ENCODE assay signal across 22 cellular contexts in genomic region chr1:227902641-227902990, GRCh38. TPM values are rescaled to one million over a fixed set of nuclear protein-coding genes. Genes with fewer than 3 reads are reported as not detected.
DNase-seq lines count a peak whose midpoint lies in the region; ATAC-seq and TF ChIP-seq lines count a peak whose summit lies in the region.
"Had no signal": no experiment of that assay in that cellular context is flagged by ENCODE, and none has a peak within 500 bp of the region (broad histone marks: within the 10 kb centered on the region; RNA-seq: fewer than 3 reads in every experiment).

No MANE protein-coding gene starts in this region.

- no peak overlapping the region for H3K27ac ChIP-seq in neuronal stem cell (replicated peaks; ENCODE audit: low read length)
- H3K27ac ChIP-seq in brain microvascular endothelial cell, result no peak overlapping the region
- H3K27ac ChIP-seq: SJSA1 had no signal

- H3K23ac ChIP-seq in neuronal stem cell (ENCODE audit: low read depth, low read length, poor library complexity), result no peak overlapping the region

- H3K79me1 ChIP-seq in neuronal stem cell (ENCODE audit: low read depth, low read length), result no peaks in the 10 kb centered on the region

- peak overlapping the region; percentile 93 for H2BK12ac ChIP-seq in neuronal stem cell (ENCODE audit: low read length)

- WGBS in neuronal stem cell (ENCODE audit: extremely low coverage in 2 of 2, insufficient read length in 2 of 2, insufficient replicate concordance in 1 of 2), 2 donors, result no CpG with 5 or more reads among the region's 9 CpGs

- H4K8ac ChIP-seq in neuronal stem cell (ENCODE audit: low read depth, low read length), result peak overlapping the region; percentile 72

- H3K4me2 ChIP-seq in neuronal stem cell (ENCODE audit: insufficient read depth, low read length, poor library complexity, severe bottlenecking), result no peak overlapping the region
- H3K4me2 ChIP-seq: GM23338 had no signal

- H3K4me1 ChIP-seq in neuronal stem cell (ENCODE audit: control insufficient read depth in 2 of 2, insufficient read depth in 1 of 2, low read depth in 1 of 2, low read length in 2 of 2), result peaks cover 3 to 11% of the 10 kb centered on the region in 2 donors
- H3K4me1 ChIP-seq: BE2C had no signal

- no peak for ATAC-seq in natural killer cell treated with Interleukin-12 subunit alpha and Interleukin-12 subunit beta and Interleukin-15 and Interleukin-18, amount 100 ng/mL, for 72 hours
- ATAC-seq in natural killer cell (no peak), left cardiac atrium (no peak), GM21737 (IDR thresholded peaks at IDR 0.05; ENCODE audit: unreplicated experiment) (no peak), GM18498 (IDR thresholded peaks at IDR 0.05; ENCODE audit: unreplicated experiment) (no peak)

- H3K36me3 Mint-ChIP-seq in natural killer cell treated with Interleukin-12 subunit alpha and Interleukin-12 subunit beta and Interleukin-15 and Interleukin-18, amount 100 ng/mL, for 72 hours, result no peaks in the 10 kb centered on the region
- H3K36me3 Mint-ChIP-seq in natural killer cell, result no peaks in the 10 kb centered on the region
- H3K36me3 Mint-ChIP-seq: CD4-positive, CD25-positive, alpha-beta regulatory T cell; IgD-negative memory B cell had no signal

- peak overlapping the region; percentile 89 for H3K4ac ChIP-seq in neuronal stem cell (ENCODE audit: low read length)

- in situ Hi-C loops in brain microvascular endothelial cell (cut with HindIII; ENCODE audit: low pct_ligation_motif_present, low sequenced_read_pairs), result no loop called here

- H3K9ac ChIP-seq in neuronal stem cell (ENCODE audit: low read depth, low read length, poor library complexity), result peak overlapping the region; percentile 64

- H3K14ac ChIP-seq in neuronal stem cell (ENCODE audit: low read length), result peak overlapping the region; percentile 96

- H3K4me3 ChIP-seq in neuronal stem cell (ENCODE audit: low read length in 2 of 2) (no peak overlapping the region), brain microvascular endothelial cell (ENCODE audit: low read depth, low read length) (no peak overlapping the region)
- H3K4me3 ChIP-seq: GM23338, SJSA1 had no signal

- H2BK120ac ChIP-seq in neuronal stem cell (ENCODE audit: low read depth, low read length), result peak overlapping the region; percentile 56

- peak; percentile 34 for DNase-seq in natural killer cell treated with Interleukin-12 subunit alpha and Interleukin-12 subunit beta and Interleukin-15 and Interleukin-18, amount 100 ng/mL, for 72 hours (ENCODE audit: low spot score)
- DNase-seq in natural killer cell, result no peak
- peak; percentile 14 for DNase-seq in left cardiac atrium
- no peak for DNase-seq in neuronal stem cell (ENCODE audit: low spot score)
- no peak for DNase-seq in brain microvascular endothelial cell
- DNase-seq in anterior cingulate cortex (lab: John Stamatoyannopoulos, UW), result no peak
- DNase-seq: BE2C; CD4-positive, CD25-positive, alpha-beta regulatory T cell; DMS79; Karpas-422; MV-4-11; NCI-H1105 treated with DMSO at 0.1 percent for 48 hours; NCI-H2029 treated with DMSO at 0.1 percent for 48 hours; NCI-H226; NCI-H510A treated with DMSO at 0.1 percent for 48 hours; NCI-H748 treated with DMSO at 0.1 percent for 48 hours; NK-92 treated with Interleukin-12 subunit alpha and Interleukin-12 subunit beta, amount 100 ng/mL, for 24 hours had no signal

- H2AK5ac ChIP-seq in neuronal stem cell (ENCODE audit: low read depth, low read length), result peak overlapping the region; percentile 98

- peaks cover 10 to 16% of the 10 kb centered on the region in 2 donors for H3K4me1 Mint-ChIP-seq in natural killer cell treated with Interleukin-12 subunit alpha and Interleukin-12 subunit beta and Interleukin-15 and Interleukin-18, amount 100 ng/mL, for 72 hours (ENCODE audit: low read depth in 2 of 2)
- peaks cover 10 to 31% of the 10 kb centered on the region in 2 donors for H3K4me1 Mint-ChIP-seq in natural killer cell

- H3K27me3 Mint-ChIP-seq in natural killer cell treated with Interleukin-12 subunit alpha and Interleukin-12 subunit beta and Interleukin-15 and Interleukin-18, amount 100 ng/mL, for 72 hours, result no peaks in the 10 kb centered on the region
- peaks cover 0 to 6% of the 10 kb centered on the region in 2 donors for H3K27me3 Mint-ChIP-seq in natural killer cell (ENCODE audit: low read depth in 2 of 2)
- H3K27me3 Mint-ChIP-seq: CD4-positive, CD25-positive, alpha-beta regulatory T cell had no signal

- no peak overlapping the region for H3K4me3 Mint-ChIP-seq in natural killer cell treated with Interleukin-12 subunit alpha and Interleukin-12 subunit beta and Interleukin-15 and Interleukin-18, amount 100 ng/mL, for 72 hours
- H3K4me3 Mint-ChIP-seq in natural killer cell, result no peak overlapping the region
- H3K4me3 Mint-ChIP-seq: CD4-positive, CD25-positive, alpha-beta regulatory T cell; GM23338; IgD-negative memory B cell had no signal

- no peaks in the 10 kb centered on the region for H3K9me3 ChIP-seq in neuronal stem cell (replicated peaks in 1 of 2; ENCODE audit: control insufficient read depth in 2 of 2, insufficient read depth in 1 of 2, low read depth in 1 of 2, low read length in 2 of 2)
- H3K9me3 ChIP-seq: BE2C, SJSA1 had no signal

- intact Hi-C loops in natural killer cell (cut with micrococcal nuclease) (no loop called here), left cardiac atrium (cut with DNase I) (no loop called here)

- H3K9me3 Mint-ChIP-seq in natural killer cell treated with Interleukin-12 subunit alpha and Interleukin-12 subunit beta and Interleukin-15 and Interleukin-18, amount 100 ng/mL, for 72 hours, result no peaks in the 10 kb centered on the region
- no peaks in the 10 kb centered on the region for H3K9me3 Mint-ChIP-seq in natural killer cell
- H3K9me3 Mint-ChIP-seq: CD4-positive, CD25-positive, alpha-beta regulatory T cell; GM23338; IgD-negative memory B cell had no signal

- no peak overlapping the region for H3K27ac Mint-ChIP-seq in natural killer cell treated with Interleukin-12 subunit alpha and Interleukin-12 subunit beta and Interleukin-15 and Interleukin-18, amount 100 ng/mL, for 72 hours
- H3K27ac Mint-ChIP-seq in natural killer cell, result no peak overlapping the region
- H3K27ac Mint-ChIP-seq: GM23338, IgD-negative memory B cell had no signal

- H2AFZ ChIP-seq in neuronal stem cell (ENCODE audit: low read length), result peak overlapping the region; percentile 56
- H2AFZ ChIP-seq: GM23338 had no signal

- no peaks in the 10 kb centered on the region for H3K27me3 ChIP-seq in neuronal stem cell (ENCODE audit: control insufficient read depth in 3 of 3, insufficient read depth in 3 of 3, low read depth in 1 of 3, low read length in 3 of 3)
- no peaks in the 10 kb centered on the region for H3K27me3 ChIP-seq in brain microvascular endothelial cell (replicated peaks)
- H3K27me3 ChIP-seq: BE2C, SJSA1 had no signal

- H3K18ac ChIP-seq in neuronal stem cell (ENCODE audit: low read length), result peak overlapping the region; percentile 91

- peak overlapping the region; percentile 83 for H2BK5ac ChIP-seq in neuronal stem cell (ENCODE audit: low read length)

- H3K36me3 ChIP-seq in neuronal stem cell (replicated peaks in 1 of 2; ENCODE audit: control insufficient read depth in 2 of 2, insufficient read depth in 2 of 2, low read length in 2 of 2) (no peaks in the 10 kb centered on the region), brain microvascular endothelial cell (replicated peaks) (no peaks in the 10 kb centered on the region)
- H3K36me3 ChIP-seq: BE2C, SJSA1 had no signal

- H2BK15ac ChIP-seq in neuronal stem cell (ENCODE audit: low read length), result peak overlapping the region; percentile 91

- H4K91ac ChIP-seq in neuronal stem cell (ENCODE audit: low read depth, low read length, poor library complexity), result peak overlapping the region; percentile 96

- TF ChIP-seq CTCF in natural killer cell (IDR thresholded peaks at IDR 0.05), result no peak
- TF ChIP-seq CTCF in brain microvascular endothelial cell (IDR thresholded peaks at IDR 0.05; ENCODE audit: low read depth, low read length, missing control alignments), result no peak

RNA-seq across cellular contexts. Expression of gene WNT9A, which starts 45.1 kb away (rescaled TPM):
- total RNA-seq in natural killer cell treated with Interleukin-12 subunit alpha and Interleukin-12 subunit beta and Interleukin-15 and Interleukin-18, amount 100 ng/mL, for 72 hours, result under 1 TPM in 1 of 2 donors, not detected in 1; 0.11 TPM
- total RNA-seq in natural killer cell, result not detected
- 1 to 10 TPM in 1 of 2 donors, under 1 TPM in 1; 0.80 to 1.1 TPM for total RNA-seq in left cardiac atrium
- 0.61 TPM for polyA plus RNA-seq in neuronal stem cell (2013, experiment 1 of 2)
- polyA plus RNA-seq in neuronal stem cell (2013, experiment 2 of 2), result 0.69 TPM
- polyA plus RNA-seq: CD4-positive, CD25-positive, alpha-beta regulatory T cell; IgD-negative memory B cell had no signal

Comparison
In these comparisons a context has a peak if more than half of its experiments do, and no peak if none do; other contexts are left out.
1. DNase-seq: peak in natural killer cell treated with Interleukin-12 subunit alpha and Interleukin-12 subunit beta and Interleukin-15 and Interleukin-18, amount 100 ng/mL, for 72 hours (single experiment) and left cardiac atrium (single experiment); none in natural killer cell (single experiment), neuronal stem cell (single experiment), brain microvascular endothelial cell (single experiment) and anterior cingulate cortex (0 of 58).